Comparison of ENCODE assay signal across 8 cellular contexts in the genomic region with DNA sequence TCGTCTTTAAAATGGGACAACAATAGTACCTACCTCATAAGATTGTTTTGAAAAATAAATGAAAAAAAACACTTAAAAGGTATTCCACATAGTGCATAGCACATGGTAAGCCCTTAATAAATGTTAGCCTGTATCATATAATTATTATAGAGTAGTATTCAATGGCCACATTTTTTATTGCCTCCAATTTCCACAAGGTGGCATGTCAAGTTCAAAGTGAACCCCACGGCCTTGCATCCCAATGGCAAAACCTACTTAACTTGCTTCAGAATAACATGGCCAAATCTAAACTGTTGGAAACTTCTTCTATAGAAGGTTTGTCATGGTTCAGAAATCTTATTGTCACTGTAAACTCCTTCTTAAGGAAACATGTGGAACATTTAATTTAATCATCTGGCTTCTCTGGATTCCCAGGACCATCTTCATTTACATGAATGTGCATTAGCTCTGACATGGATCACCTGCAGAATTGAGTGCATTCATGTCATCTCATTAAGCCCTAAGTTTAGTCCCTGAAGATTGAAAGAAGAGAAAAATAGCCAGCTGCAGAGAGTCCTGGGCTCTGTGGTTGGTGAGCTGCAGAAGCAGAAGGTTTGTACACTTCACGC.
DNase-seq lines count a peak whose midpoint lies in the region; ATAC-seq and TF ChIP-seq lines count a peak whose summit lies in the region.

No MANE protein-coding gene starts in this region.

- DNase-seq in BE2C: peak; percentile 37
- peak; percentile 59 for DNase-seq in astrocyte of the spinal cord (ENCODE audit: low read depth, low spot score)
- peak; percentile 57 for DNase-seq in iris pigment epithelial cell (ENCODE audit: low read depth)
- DNase-seq in type B pancreatic cell (ENCODE audit: extremely low spot score, unreplicated experiment): no peak
- no peak for DNase-seq in NCI-H526 treated with DMSO at 0.1 percent for 48 hours (lab: John Stamatoyannopoulos, UW)
- DNase-seq in MG63: no peak

- H3K4me1 ChIP-seq in BE2C (no peaks in the 10 kb centered on the region; the same call in 1 of the 2 replicates), Loucy (ENCODE audit: insufficient read depth, low read length, poor library complexity, severe bottlenecking) (peaks cover 92% of the 10 kb centered on the region)

- peak; percentile 42 for ATAC-seq in GM18502 (IDR thresholded peaks at IDR 0.05; ENCODE audit: poor library complexity, unreplicated experiment)

- in situ Hi-C loops in astrocyte of the spinal cord (cut with HindIII; ENCODE audit: low sequenced_read_pairs): no loop called here

- H3F3A ChIP-seq in Loucy (ENCODE audit: low read depth): peaks cover 28% of the 10 kb centered on the region

- H3K4me2 ChIP-seq in Loucy (ENCODE audit: low read depth, low read length, poor library complexity, severe bottlenecking): peak overlapping the region; percentile 77

- no peaks in the 10 kb centered on the region for H3K9me3 Mint-ChIP-seq in type B pancreatic cell

- H3K9ac ChIP-seq in Loucy (ENCODE audit: low read depth, low read length, poor library complexity, severe bottlenecking): peak overlapping the region; percentile 64

- no peaks in the 10 kb centered on the region for H3K36me3 Mint-ChIP-seq in type B pancreatic cell

- H3K27ac Mint-ChIP-seq in type B pancreatic cell: no peak overlapping the region

- no peaks in the 10 kb centered on the region for H3K9me2 ChIP-seq in Loucy (replicated peaks; ENCODE audit: low read depth, low read length)

- no peaks in the 10 kb centered on the region for H3K27me3 Mint-ChIP-seq in type B pancreatic cell

- H3K27me3 ChIP-seq in BE2C (no peaks in the 10 kb centered on the region), Loucy (ENCODE audit: insufficient read depth, low read length, poor library complexity, severe bottlenecking) (no peaks in the 10 kb centered on the region), MG63 (no peaks in the 10 kb centered on the region)

- H3K36me3 ChIP-seq in BE2C (no peaks in the 10 kb centered on the region), Loucy (ENCODE audit: insufficient read depth, low read length) (no peaks in the 10 kb centered on the region), MG63 (no peaks in the 10 kb centered on the region)

- H3K9me3 ChIP-seq in BE2C: no peaks in the 10 kb centered on the region
- no peaks in the 10 kb centered on the region for H3K9me3 ChIP-seq in Loucy (ENCODE audit: insufficient read depth, low read depth, low read length)
- H3K9me3 ChIP-seq in MG63: no peaks in the 10 kb centered on the region

- H4K20me1 ChIP-seq in Loucy (ENCODE audit: insufficient read depth, low read length, poor library complexity, severe bottlenecking): no peaks in the 10 kb centered on the region

- H3K79me2 ChIP-seq in Loucy (ENCODE audit: insufficient read depth, low read length): no peaks in the 10 kb centered on the region

- H3K4me3 ChIP-seq in BE2C (ENCODE audit: low read depth, low read length) (no peak overlapping the region), Loucy (ENCODE audit: low read length, poor library complexity, severe bottlenecking) (peak overlapping the region; percentile 44), astrocyte of the spinal cord (ENCODE audit: low read depth, low read length) (no peak overlapping the region), MG63 (no peak overlapping the region)

- no peak overlapping the region; the same call in 1 of the 2 replicates for H2AFZ ChIP-seq in Loucy (ENCODE audit: low read length)

- H3K4me1 Mint-ChIP-seq in type B pancreatic cell (ENCODE audit: unreplicated experiment): peaks cover 15% of the 10 kb centered on the region

- H3K4me3 Mint-ChIP-seq in type B pancreatic cell: no peak overlapping the region

- TF ChIP-seq CTCF in BE2C (IDR thresholded peaks at IDR 0.05; ENCODE audit: low read depth, low read length): peak; percentile 78
- TF ChIP-seq CTCF in Loucy (conservative IDR thresholded peaks at IDR 0.05; ENCODE audit: low read length): peak; percentile 90
- peak; percentile 59 for TF ChIP-seq CTCF in astrocyte of the spinal cord (IDR thresholded peaks at IDR 0.05; ENCODE audit: low read depth, low read length)
- TF ChIP-seq CTCF in type B pancreatic cell (conservative IDR thresholded peaks at IDR 0.05): peak; percentile 67

Comparison
In these comparisons a context has a peak if more than half of its experiments do, and no peak if none do; other contexts are left out.
1. DNase-seq: peak in BE2C (single experiment), astrocyte of the spinal cord (single experiment) and iris pigment epithelial cell (single experiment); none in type B pancreatic cell (single experiment), NCI-H526 treated with DMSO at 0.1 percent for 48 hours (single experiment) and MG63 (single experiment).
2. Peak in every context shown above with its lines, with median percentiles within 50 percentile points of each other: CTCF ChIP-seq.